Comparison of ENCODE assay signal across 1 cellular context in genomic region chr2:37350034-37350433, GRCh38.
TF ChIP-seq lines count a peak whose summit lies in the region.

No MANE protein-coding gene starts in this region.

TF ChIP-seq in GM23338, 12 proteins besides CTCF, POLR2A, EP300 and RAD21 (continued from another document):
- TF ChIP-seq CREB1 (CRISPR knock-in tag; IDR thresholded peaks at IDR 0.05; ENCODE audit: low read depth) = no peak
